1 cellular context compared by ENCODE assay signal in the genomic region with DNA sequence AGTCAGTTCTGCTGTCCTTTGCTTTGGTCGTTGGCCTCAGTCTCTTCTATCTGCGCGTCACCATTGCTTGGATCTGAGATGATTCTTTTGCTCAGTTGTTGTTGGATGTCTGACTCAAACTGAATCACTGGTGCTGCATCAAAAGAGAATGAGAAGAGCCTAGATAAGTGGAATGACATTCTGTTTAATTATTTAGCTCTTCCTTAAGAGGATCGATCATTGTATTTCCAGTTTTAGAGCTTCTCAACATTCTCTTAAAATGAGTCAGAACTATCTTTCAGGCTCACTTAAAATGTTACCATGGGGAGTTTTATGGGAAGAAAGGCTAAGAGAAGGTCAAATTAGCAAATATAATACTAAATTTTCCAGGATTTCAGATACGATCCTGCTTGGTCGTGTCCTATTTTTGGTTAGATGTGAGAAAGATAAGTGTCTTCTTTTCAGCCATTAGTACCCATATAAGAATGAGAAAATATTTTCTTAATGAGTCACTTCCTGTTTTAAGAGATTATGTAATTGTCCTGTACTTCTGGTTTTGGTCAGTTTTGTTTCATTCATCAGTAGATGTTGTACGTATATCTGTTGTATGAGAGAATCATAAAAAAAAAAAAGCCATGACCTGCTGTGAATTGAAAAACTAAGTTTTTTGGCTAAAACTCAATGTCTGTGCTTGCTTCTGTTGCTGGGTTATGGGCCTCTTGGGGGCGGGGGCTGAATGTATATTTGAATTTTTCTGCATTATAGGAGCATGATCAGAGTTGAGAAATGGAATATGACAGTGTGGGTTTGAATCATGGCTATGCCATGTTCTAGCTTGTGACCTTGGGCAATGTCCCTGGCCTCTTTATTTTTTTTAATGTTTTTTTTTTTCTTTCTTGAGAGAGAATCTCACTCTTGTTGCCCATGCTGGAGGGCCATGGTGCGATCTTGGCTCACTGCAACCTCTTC.
TF ChIP-seq lines count a peak whose summit lies in the region.

No MANE protein-coding gene starts in this region.

TF ChIP-seq in IMR-90, 13 proteins besides CTCF, POLR2A, EP300 and RAD21:
- TF ChIP-seq FOS (IDR thresholded peaks at IDR 0.05; ENCODE audit: low read depth, low read length) (peak; percentile 35), NFE2L2 (IDR thresholded peaks at IDR 0.05; ENCODE audit: low read depth, low read length) (no peak), MAZ (IDR thresholded peaks at IDR 0.05; ENCODE audit: borderline replicate concordance, low read depth, low read length) (no peak), CHD1 (IDR thresholded peaks at IDR 0.05; ENCODE audit: low read depth, low read length) (no peak), CEBPB (IDR thresholded peaks at IDR 0.05; ENCODE audit: low read depth, low read length) (peak; percentile 68), RCOR1 (IDR thresholded peaks at IDR 0.05; ENCODE audit: insufficient replicate concordance, low read length) (no peak)
- TF ChIP-seq, protein P1, sequence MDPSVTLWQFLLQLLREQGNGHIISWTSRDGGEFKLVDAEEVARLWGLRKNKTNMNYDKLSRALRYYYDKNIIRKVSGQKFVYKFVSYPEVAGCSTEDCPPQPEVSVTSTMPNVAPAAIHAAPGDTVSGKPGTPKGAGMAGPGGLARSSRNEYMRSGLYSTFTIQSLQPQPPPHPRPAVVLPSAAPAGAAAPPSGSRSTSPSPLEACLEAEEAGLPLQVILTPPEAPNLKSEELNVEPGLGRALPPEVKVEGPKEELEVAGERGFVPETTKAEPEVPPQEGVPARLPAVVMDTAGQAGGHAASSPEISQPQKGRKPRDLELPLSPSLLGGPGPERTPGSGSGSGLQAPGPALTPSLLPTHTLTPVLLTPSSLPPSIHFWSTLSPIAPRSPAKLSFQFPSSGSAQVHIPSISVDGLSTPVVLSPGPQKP (IDR thresholded peaks at IDR 0.05; ENCODE audit: borderline replicate concordance, low read depth, low read length): no peak
TF ChIP-seq in IMR-90: peak in this region for 2.
